ENCODE assay signal across 1 cellular context in genomic region chr19:6060600-6061391, GRCh38.
A peak's percentile ranks its signal among the peaks of the same experiment; 100 is the strongest.
TF ChIP-seq lines count a peak whose summit lies in the region.

No MANE protein-coding gene starts in this region.

TF ChIP-seq in SK-N-SH, 30 proteins besides CTCF, POLR2A, EP300 and RAD21 (continued from another document):
- TF ChIP-seq RCOR1 (IDR thresholded peaks at IDR 0.05; ENCODE audit: low read length) (no peak), SMC3 (IDR thresholded peaks at IDR 0.05; ENCODE audit: low read depth, low read length) (no peak), MAX (IDR thresholded peaks at IDR 0.05; ENCODE audit: low read depth) (peak; percentile 91), POLR2AphosphoS5 (IDR thresholded peaks at IDR 0.05; ENCODE audit: low read depth, low read length) (peak; percentile 40; the same call in 1 of the 2 replicates), REST (IDR thresholded peaks at IDR 0.05; ENCODE audit: low read depth, low read length) (peak; percentile 37; the same call in 1 of the 2 replicates), MXI1 (IDR thresholded peaks at IDR 0.05; ENCODE audit: low read depth, low read length) (peak; percentile 62; the same call in 1 of the 2 replicates), JUND (IDR thresholded peaks at IDR 0.05) (peak; percentile 94), GATA2 (CRISPR knock-in tag; IDR thresholded peaks at IDR 0.05) (peak; percentile 89), MEF2A (IDR thresholded peaks at IDR 0.05; ENCODE audit: borderline replicate concordance, low read depth) (peak; percentile 81; the same call in 1 of the 2 replicates), EZH2phosphoT487 (IDR thresholded peaks at IDR 0.05; ENCODE audit: borderline replicate concordance, low read depth) (no peak), NFIC (IDR thresholded peaks at IDR 0.05; ENCODE audit: borderline replicate concordance) (peak; percentile 88), USF1 (IDR thresholded peaks at IDR 0.05; ENCODE audit: borderline replicate concordance, low read depth) (peak; percentile 82; the same call in 1 of the 2 replicates), TEAD4 (IDR thresholded peaks at IDR 0.05; ENCODE audit: borderline replicate concordance, insufficient read depth) (peak; percentile 92), CHD2 (IDR thresholded peaks at IDR 0.05; ENCODE audit: low read length, partially characterized antibody) (no peak), NRF1 (IDR thresholded peaks at IDR 0.05; ENCODE audit: low read depth, low read length) (no peak), IRF3 (IDR thresholded peaks at IDR 0.05; ENCODE audit: low read depth, low read length) (no peak), YY1 (IDR thresholded peaks at IDR 0.05; ENCODE audit: low read depth) (no peak), RXRA (IDR thresholded peaks at IDR 0.05; ENCODE audit: borderline replicate concordance, low read depth) (no peak)
